Comparison of ENCODE assay signal across 20 cellular contexts in the genomic region with DNA sequence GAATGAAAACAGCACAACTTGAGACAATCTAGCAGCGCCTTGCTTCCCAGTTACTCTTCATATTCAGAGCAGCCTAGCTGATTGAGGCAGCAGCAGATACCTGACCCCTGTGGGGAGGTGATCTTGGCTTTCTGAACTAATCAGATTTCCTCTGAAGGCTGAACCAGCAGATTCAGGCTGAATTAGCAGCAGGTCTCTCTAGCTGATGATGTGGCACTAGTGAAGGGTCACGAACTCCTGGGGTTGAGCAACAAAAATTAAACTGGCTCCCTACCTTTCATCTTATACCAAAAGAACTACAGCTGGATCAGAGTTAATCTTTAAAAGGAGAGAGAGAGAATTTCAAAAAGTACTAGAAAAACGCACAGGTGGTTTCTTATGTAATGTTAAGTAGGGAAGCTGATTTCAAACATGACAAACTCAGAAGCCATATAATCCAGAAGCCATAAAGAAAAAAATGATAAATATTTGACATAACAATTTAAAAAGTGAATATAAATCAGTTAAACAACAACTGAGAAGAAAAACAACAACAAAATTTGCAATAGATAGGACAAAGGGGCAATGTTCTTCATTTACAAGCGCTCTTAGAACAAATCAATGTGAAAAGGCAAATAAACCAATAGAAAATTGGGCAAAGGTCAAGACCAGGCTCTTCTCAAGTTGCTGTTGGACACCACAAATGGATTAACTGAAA. TPM values are rescaled to one million over a fixed set of nuclear protein-coding genes. Genes with fewer than 3 reads are reported as not detected.
DNase-seq lines count a peak whose midpoint lies in the region; ATAC-seq and TF ChIP-seq lines count a peak whose summit lies in the region.
"Had no signal": no experiment of that assay in that cellular context is flagged by ENCODE, and none has a peak within 500 bp of the region (broad histone marks: within the 10 kb centered on the region; RNA-seq: fewer than 3 reads in every experiment).

No MANE protein-coding gene starts in this region.

- H3K4me1 ChIP-seq in upper lobe of right lung, result peaks cover 68% of the 10 kb centered on the region

- H3K27me3 ChIP-seq in upper lobe of right lung, result no peaks in the 10 kb centered on the region

- intact Hi-C loops in activated CD4-positive, alpha-beta T cell treated with anti-CD3 and anti-CD28 coated beads, Interleukin-2, amount 10 ng/mL, durations not matched to agents 24 days and 14 days (cut with micrococcal nuclease), result no loop called here
- intact Hi-C loops in upper lobe of right lung (cut with DNase I), result no loop called here

- TF ChIP-seq CTCF in choroid plexus epithelial cell (conservative IDR thresholded peaks at IDR 0.05; ENCODE audit: low read depth, low read length) (no peak), upper lobe of right lung (IDR thresholded peaks at IDR 0.05) (no peak)

- no peak overlapping the region for H3K4me3 Mint-ChIP-seq in activated CD4-positive, alpha-beta T cell treated with anti-CD3 and anti-CD28 coated beads, Interleukin-2, amount 10 ng/mL, durations not matched to agents 24 days and 14 days
- H3K4me3 Mint-ChIP-seq: stimulated activated memory B cell treated with anti-CD40 and anti-IgM and Interleukin-4, amounts not matched to agents 10 μg/mL and 1 μg/mL and 100 μg/mL, for 72 hours; T-helper 1 cell treated with Interleukin-12 subunit alpha and Interleukin-12 subunit beta and Interleukin-4 antibody, amounts not matched to agents 30 μg/mL and 1 μg/mL, for 36 hours had no signal

- no peaks in the 10 kb centered on the region for H3K9me3 ChIP-seq in upper lobe of right lung

- no peak overlapping the region for H3K27ac ChIP-seq in upper lobe of right lung
- H3K27ac ChIP-seq: A549 had no signal

- H3K27me3 Mint-ChIP-seq in activated CD4-positive, alpha-beta T cell treated with anti-CD3 and anti-CD28 coated beads, Interleukin-2, amount 10 ng/mL, durations not matched to agents 24 days and 14 days, result no peaks in the 10 kb centered on the region
- H3K27me3 Mint-ChIP-seq: stimulated activated memory B cell treated with anti-CD40 and anti-IgM and Interleukin-4, amounts not matched to agents 10 μg/mL and 1 μg/mL and 100 μg/mL, for 72 hours had no signal

- peaks cover 6% of the 10 kb centered on the region for H3K9me3 Mint-ChIP-seq in activated CD4-positive, alpha-beta T cell treated with anti-CD3 and anti-CD28 coated beads, Interleukin-2, amount 10 ng/mL, durations not matched to agents 24 days and 14 days
- H3K9me3 Mint-ChIP-seq: stimulated activated memory B cell treated with anti-CD40 and anti-IgM and Interleukin-4, amounts not matched to agents 10 μg/mL and 1 μg/mL and 100 μg/mL, for 72 hours; T-helper 1 cell treated with Interleukin-12 subunit alpha and Interleukin-12 subunit beta and Interleukin-4 antibody, amounts not matched to agents 30 μg/mL and 1 μg/mL, for 36 hours had no signal

- H3K27ac Mint-ChIP-seq in activated CD4-positive, alpha-beta T cell treated with anti-CD3 and anti-CD28 coated beads, Interleukin-2, amount 10 ng/mL, durations not matched to agents 24 days and 14 days, result peak overlapping the region; percentile 48
- H3K27ac Mint-ChIP-seq: stimulated activated memory B cell treated with anti-CD40 and anti-IgM and Interleukin-4, amounts not matched to agents 10 μg/mL and 1 μg/mL and 100 μg/mL, for 72 hours; T-helper 1 cell treated with Interleukin-12 subunit alpha and Interleukin-12 subunit beta and Interleukin-4 antibody, amounts not matched to agents 30 μg/mL and 1 μg/mL, for 36 hours had no signal

- H3K36me3 Mint-ChIP-seq in activated CD4-positive, alpha-beta T cell treated with anti-CD3 and anti-CD28 coated beads, Interleukin-2, amount 10 ng/mL, durations not matched to agents 24 days and 14 days (ENCODE audit: low read depth), result peaks cover 22% of the 10 kb centered on the region

- H3K4me1 Mint-ChIP-seq in activated CD4-positive, alpha-beta T cell treated with anti-CD3 and anti-CD28 coated beads, Interleukin-2, amount 10 ng/mL, durations not matched to agents 24 days and 14 days, result peaks cover 38% of the 10 kb centered on the region

- ATAC-seq in upper lobe of right lung, result peak; percentile 19
- no peak for ATAC-seq in activated CD4-positive, CD25-positive, alpha-beta regulatory T cell treated with anti-CD3 and anti-CD28 coated beads, Interleukin-2, amount 50 U/mL, for 24 hours
- ATAC-seq: A549; stimulated activated memory B cell treated with anti-CD40 and anti-IgM and Interleukin-4, amounts not matched to agents 10 μg/mL and 1 μg/mL and 100 μg/mL, for 72 hours had no signal

- no peaks in the 10 kb centered on the region for H3K36me3 ChIP-seq in upper lobe of right lung

- no peak overlapping the region for H3K4me3 ChIP-seq in choroid plexus epithelial cell (ENCODE audit: low read depth, low read length)
- H3K4me3 ChIP-seq in upper lobe of right lung, result no peak overlapping the region
- H3K4me3 ChIP-seq: A549 had no signal

- DNase-seq in activated CD4-positive, alpha-beta T cell treated with anti-CD3 and anti-CD28 coated beads, Interleukin-2, amount 10 ng/mL, durations not matched to agents 24 days and 14 days, result no peak
- no peak for DNase-seq in activated CD4-positive, alpha-beta T cell treated with anti-CD3 and anti-CD28 coated beads for 48 hours
- DNase-seq in choroid plexus epithelial cell (ENCODE audit: low read depth) (peak; percentile 37), left kidney (ENCODE audit: low read depth, low spot score) (peak; percentile 21), upper lobe of right lung (no peak), KG1 (lab: John Stamatoyannopoulos, UW) (no peak), NCI-H510A (lab: John Stamatoyannopoulos, UW) (no peak)
- DNase-seq: activated CD4-positive, CD25-positive, alpha-beta regulatory T cell; activated gamma-delta T cell; anterior cingulate cortex; C1 segment of cervical spinal cord; cerebellar nuclear complex; DMS153; NCI-H1694; SHP77 treated with DMSO at 0.1 percent for 48 hours; trophoblast cell had no signal

RNA-seq across cellular contexts. Expression of gene SLC25A13, which starts 13.5 kb away (rescaled TPM):
- total RNA-seq in activated CD4-positive, alpha-beta T cell treated with anti-CD3 and anti-CD28 coated beads, Interleukin-2, amount 10 ng/mL, durations not matched to agents 24 days and 14 days, result 25.8 and 26.3 TPM in 2 replicates
- total RNA-seq in upper lobe of right lung, result 34.5 TPM

Comparison
In these comparisons a context has a peak if more than half of its experiments do, and no peak if none do; other contexts are left out.
1. DNase-seq: peak in choroid plexus epithelial cell (single experiment) and left kidney (single experiment); none in activated CD4-positive, alpha-beta T cell treated with anti-CD3 and anti-CD28 coated beads, Interleukin-2, amount 10 ng/mL, durations not matched to agents 24 days and 14 days (single experiment), activated CD4-positive, alpha-beta T cell treated with anti-CD3 and anti-CD28 coated beads for 48 hours (single experiment), upper lobe of right lung (single experiment), KG1 (single experiment) and NCI-H510A (single experiment).